In the genomic region with DNA sequence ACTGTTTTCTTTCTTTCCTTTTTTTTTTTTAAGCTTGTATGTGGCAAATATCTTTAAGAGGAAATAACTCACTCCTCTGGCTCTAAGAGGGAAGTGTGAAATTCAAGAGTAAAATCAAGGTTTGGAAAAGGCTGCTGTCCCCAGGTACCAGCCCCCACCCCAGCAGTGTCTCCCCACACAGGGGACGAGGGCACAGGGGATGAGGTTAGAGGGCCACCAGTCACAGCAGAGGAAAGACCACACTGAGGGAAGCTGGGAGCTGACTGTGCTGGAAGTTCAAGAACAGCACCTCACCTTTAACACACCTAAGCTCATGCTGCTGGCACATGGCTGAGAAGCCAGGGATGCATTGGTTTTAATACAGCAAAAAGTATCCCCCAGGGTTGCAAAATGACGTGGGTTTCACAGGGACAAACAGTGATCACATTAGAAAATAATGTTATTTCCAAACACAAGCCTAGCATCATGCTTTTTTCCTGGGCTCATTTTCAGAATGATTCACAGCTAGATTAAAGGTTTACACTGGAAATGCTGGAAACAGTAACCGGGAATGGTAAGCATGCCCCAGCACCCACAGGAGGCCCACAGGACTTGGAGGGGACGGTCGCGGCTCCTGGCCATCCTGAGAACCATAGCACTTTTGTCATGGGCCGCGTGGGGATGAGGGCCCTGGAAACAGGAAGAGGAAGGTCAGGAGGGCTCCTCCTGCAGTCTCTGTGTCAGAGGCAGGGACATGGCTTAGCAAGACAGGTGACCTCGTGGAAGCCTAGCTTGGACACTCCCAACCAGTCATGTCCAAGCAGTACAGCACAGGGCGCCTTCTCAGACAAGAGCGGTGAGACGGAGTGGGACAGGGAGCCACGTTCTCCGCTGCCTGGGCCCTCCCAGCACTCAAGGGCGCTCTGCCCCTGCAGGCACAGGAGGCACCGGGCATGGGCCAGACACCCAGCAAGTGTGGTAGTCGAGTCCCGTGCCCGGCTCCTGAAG, we compare ENCODE assay signal across 8 cellular contexts. TPM values are rescaled to one million over a fixed set of nuclear protein-coding genes. Genes with fewer than 3 reads are reported as not detected.
DNase-seq lines count a peak whose midpoint lies in the region; ATAC-seq and TF ChIP-seq lines count a peak whose summit lies in the region.
"Had no signal": no experiment of that assay in that cellular context is flagged by ENCODE, and none has a peak within 500 bp of the region (broad histone marks: within the 10 kb centered on the region; RNA-seq: fewer than 3 reads in every experiment).

No MANE protein-coding gene starts in this region.

- ATAC-seq in HCT116, result no peak
- no peak for ATAC-seq in HG03439 (IDR thresholded peaks at IDR 0.05; ENCODE audit: unreplicated experiment)

- BruUV-seq in HCT116 (replicated peaks; lab: Mats Ljungman, UMichigan), result no TSS peak

- peaks cover 97% of the 10 kb centered on the region for H3K79me2 ChIP-seq in HCT116 (ENCODE audit: insufficient read depth, low read length)

- POLR2A ChIA-PET in HCT116 (lab: Charles Lee), result interaction anchor here (0.9 to 1.4 kb wide), 3 partner anchors 7 to 77 kb away, joined by 3 to 5 read pairs (median 4); partner anchors contain the start of gene LPCAT1

- H3K4me2 ChIP-seq in HCT116 (ENCODE audit: low read length), result peak overlapping the region; percentile 64

- H3K27me3 ChIP-seq in HCT116 (ENCODE audit: insufficient read depth, low read length) (no peaks in the 10 kb centered on the region), adipocyte (replicated peaks; ENCODE audit: control insufficient read depth, insufficient read depth, low read length) (no peaks in the 10 kb centered on the region), iPS-20b (ENCODE audit: insufficient read depth, low read length) (no peaks in the 10 kb centered on the region), stomach (no peaks in the 10 kb centered on the region)

- H3K9me3 ChIP-seq in HCT116 (ENCODE audit: control insufficient read depth in 1 of 2, insufficient read depth in 1 of 2, low read depth in 1 of 2, low read length in 2 of 2) (no peaks in the 10 kb centered on the region), adipocyte (ENCODE audit: control insufficient read depth, low read length) (no peaks in the 10 kb centered on the region), iPS-20b (ENCODE audit: insufficient read depth, low read depth, low read length) (no peaks in the 10 kb centered on the region), stomach (no peaks in the 10 kb centered on the region)

- H2AFZ ChIP-seq in HCT116 (ENCODE audit: low read depth, low read length, poor library complexity, severe bottlenecking), result no peak overlapping the region

- H3K4me1 ChIP-seq in HCT116 (ENCODE audit: control insufficient read depth in 1 of 2, insufficient read depth in 2 of 2, low read length in 2 of 2), result peaks cover 21 to 52% of the 10 kb centered on the region in 2 experiments
- peaks cover 20% of the 10 kb centered on the region for H3K4me1 ChIP-seq in adipocyte (ENCODE audit: control insufficient read depth, insufficient read depth, low read length)
- peaks cover 47% of the 10 kb centered on the region for H3K4me1 ChIP-seq in iPS-20b (ENCODE audit: insufficient read depth, low read length)
- H3K4me1 ChIP-seq in stomach, result peaks cover under 1 to 23% (median 20%) of the 10 kb centered on the region in 4 donors

- TF ChIP-seq POLR2A in HCT116 (IDR thresholded peaks at IDR 0.05; ENCODE audit: borderline replicate concordance, extremely low read depth, insufficient read depth, insufficient read length) (no peak), stomach (IDR thresholded peaks at IDR 0.05) (no peak)

- WGBS in stomach, 5 donors, result 79 to 85% (median 81%) methylated on average over 18 to 19 of the region's 19 CpGs

- intact Hi-C loops in HCT116 (cut with micrococcal nuclease), result no loop called here
- intact Hi-C loops in stomach (cut with DNase I; ENCODE audit: low total_unique reads), result no loop called here

- DNase-seq in HCT116 (ENCODE audit: low read depth, low spot score) (no peak), adipocyte (ENCODE audit: low read depth) (peak; percentile 66), stomach (peak; percentile 25), amygdala (lab: John Stamatoyannopoulos, UW) (no peak), foreskin melanocyte (no peak)

- H3K27ac ChIP-seq in HCT116 (ENCODE audit: low read depth, low read length) (peak overlapping the region; percentile 63; the same call in 1 of the 2 replicates), iPS-20b (ENCODE audit: low read length) (peak overlapping the region; percentile 97), stomach (peak overlapping the region; percentile 14 to 59 (median 23))
- H3K27ac ChIP-seq: VCaP had no signal

- no peak for TF ChIP-seq EP300 in stomach (IDR thresholded peaks at IDR 0.05)

- TF ChIP-seq CTCF in HCT116 (IDR thresholded peaks at IDR 0.05 in 2 of 3, conservative IDR thresholded peaks at IDR 0.05 in 1 of 3; ENCODE audit: borderline replicate concordance in 1 of 3, insufficient read depth in 1 of 3, low read depth in 2 of 3, low read length in 2 of 3) (no peak), stomach (IDR thresholded peaks at IDR 0.05) (no peak)

- no peaks in the 10 kb centered on the region for H3K9me2 ChIP-seq in HCT116 (ENCODE audit: insufficient read depth)

- H3K36me3 ChIP-seq in HCT116 (ENCODE audit: control insufficient read depth in 1 of 2, insufficient read depth in 2 of 2, low read length in 2 of 2) (peaks cover 14 to 27% of the 10 kb centered on the region in 2 experiments; a peak in 3 of 4 replicates), adipocyte (ENCODE audit: control insufficient read depth, insufficient read depth, low read length, severe bottlenecking) (peaks cover 7% of the 10 kb centered on the region), iPS-20b (ENCODE audit: insufficient read depth, low read depth, low read length) (peaks cover 79% of the 10 kb centered on the region), stomach (peaks cover 0 to 56% (median 51%) of the 10 kb centered on the region in 4 donors)

- no peak for TF ChIP-seq RAD21 in HCT116 (IDR thresholded peaks at IDR 0.05; ENCODE audit: low read depth)

- RAD21 ChIA-PET in HCT116 (lab: Charles Lee; ENCODE audit: low non-redundant PET in 1 of 2, low total read pairs in 2 of 2, uncharacterized antibody in 2 of 2, unreplicated experiment in 2 of 2), result no interaction called here

- H3K4me3 ChIP-seq in HCT116 (replicated peaks in 1 of 2; ENCODE audit: low read depth in 1 of 2, low read length in 2 of 2) (0 out of 4 replicates have a peak overlapping the region, but pooled peaks of 1 of the 2 experiments have one; percentile 7), adipocyte (ENCODE audit: low read length) (no peak overlapping the region), iPS-20b (ENCODE audit: low read length) (no peak overlapping the region), stomach (no peak overlapping the region)

- peaks cover 7% of the 10 kb centered on the region; the same call in 1 of the 2 replicates for H4K20me1 ChIP-seq in HCT116 (ENCODE audit: insufficient read depth)

- peak overlapping the region; percentile 65 for H3K9ac ChIP-seq in HCT116 (ENCODE audit: low read length)
- peak overlapping the region; percentile 45 for H3K9ac ChIP-seq in adipocyte (ENCODE audit: low read length)
- H3K9ac ChIP-seq in iPS-20b (ENCODE audit: low read depth, low read length), result peak overlapping the region; percentile 80; the same call in 1 of the 2 replicates

- CTCF ChIA-PET in HCT116 (lab: Charles Lee), result interaction anchor here (0.6 kb wide), 1 partner anchor 77 kb away, joined by 3 read pairs; no protein-coding TSS in a partner anchor

TF ChIP-seq in HCT116, 20 proteins besides CTCF, POLR2A, EP300 and RAD21 (continues in another document):
- TF ChIP-seq, protein P1, sequence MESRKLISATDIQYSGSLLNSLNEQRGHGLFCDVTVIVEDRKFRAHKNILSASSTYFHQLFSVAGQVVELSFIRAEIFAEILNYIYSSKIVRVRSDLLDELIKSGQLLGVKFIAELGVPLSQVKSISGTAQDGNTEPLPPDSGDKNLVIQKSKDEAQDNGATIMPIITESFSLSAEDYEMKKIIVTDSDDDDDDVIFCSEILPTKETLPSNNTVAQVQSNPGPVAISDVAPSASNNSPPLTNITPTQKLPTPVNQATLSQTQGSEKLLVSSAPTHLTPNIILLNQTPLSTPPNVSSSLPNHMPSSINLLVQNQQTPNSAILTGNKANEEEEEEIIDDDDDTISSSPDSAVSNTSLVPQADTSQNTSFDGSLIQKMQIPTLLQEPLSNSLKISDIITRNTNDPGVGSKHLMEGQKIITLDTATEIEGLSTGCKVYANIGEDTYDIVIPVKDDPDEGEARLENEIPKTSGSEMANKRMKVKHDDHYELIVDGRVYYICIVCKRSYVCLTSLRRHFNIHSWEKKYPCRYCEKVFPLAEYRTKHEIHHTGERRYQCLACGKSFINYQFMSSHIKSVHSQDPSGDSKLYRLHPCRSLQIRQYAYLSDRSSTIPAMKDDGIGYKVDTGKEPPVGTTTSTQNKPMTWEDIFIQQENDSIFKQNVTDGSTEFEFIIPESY (IDR thresholded peaks at IDR 0.05; ENCODE audit: extremely low read depth, insufficient replicate concordance, low read length), result no peak
- no peak for TF ChIP-seq ZNF274 (IDR thresholded peaks at IDR 0.05; ENCODE audit: low read depth, low read length)
- no peak for TF ChIP-seq SP1 (IDR thresholded peaks at IDR 0.05; ENCODE audit: low read depth)
- no peak for TF ChIP-seq ELF1 (IDR thresholded peaks at IDR 0.05; ENCODE audit: borderline replicate concordance, low read depth)
- no peak for TF ChIP-seq YY1 (IDR thresholded peaks at IDR 0.05; ENCODE audit: extremely low read depth, insufficient replicate concordance, low read depth, low read length)
- TF ChIP-seq EGR1 (IDR thresholded peaks at IDR 0.05; ENCODE audit: low read depth), result no peak
- TF ChIP-seq CEBPB (IDR thresholded peaks at IDR 0.05; ENCODE audit: low read depth), result no peak
- TF ChIP-seq TCF7L2 (IDR thresholded peaks at IDR 0.05; ENCODE audit: borderline replicate concordance, extremely low read depth, insufficient read depth, insufficient read length), result no peak
- TF ChIP-seq EZH2 (IDR thresholded peaks at IDR 0.05), result no peak
- no peak for TF ChIP-seq FOSL1 (IDR thresholded peaks at IDR 0.05; ENCODE audit: low read depth)
- TF ChIP-seq MAX (IDR thresholded peaks at IDR 0.05), result no peak

RNA-seq across cellular contexts. Expression of gene LPCAT1, which starts 6.9 kb away (rescaled TPM):
- total RNA-seq in HCT116 (2021; ENCODE audit: unreplicated experiment) (75.0 TPM), stomach (100 to 1,000 TPM in 1 of 5 donors, 10 to 100 TPM in 4; 13.4 to 229 (median 17.4) TPM)
- 33.5 and 34.7 TPM in 2 replicates for polyA plus RNA-seq in HCT116 (2012)
- 10 to 100 TPM in 2 of 3 donors, 1 to 10 TPM in 1; 5.2 to 11.8 (median 11.6) TPM for polyA plus RNA-seq in stomach

Comparison
In these comparisons a context has a peak if more than half of its experiments do, and no peak if none do; other contexts are left out.
1. DNase-seq: peak in adipocyte (single experiment) and stomach (single experiment); none in HCT116 (single experiment), amygdala (0 of 56) and foreskin melanocyte (single experiment).
2. H3K27ac ChIP-seq: peak in every context shown above with its lines; median percentile 97 in iPS-20b; 63 in HCT116; 23 in stomach.
3. Peak in every context shown above with its lines, with median percentiles within 50 percentile points of each other: H3K9ac ChIP-seq.